ENCODE assay signal across 1 cellular context in the genomic region with DNA sequence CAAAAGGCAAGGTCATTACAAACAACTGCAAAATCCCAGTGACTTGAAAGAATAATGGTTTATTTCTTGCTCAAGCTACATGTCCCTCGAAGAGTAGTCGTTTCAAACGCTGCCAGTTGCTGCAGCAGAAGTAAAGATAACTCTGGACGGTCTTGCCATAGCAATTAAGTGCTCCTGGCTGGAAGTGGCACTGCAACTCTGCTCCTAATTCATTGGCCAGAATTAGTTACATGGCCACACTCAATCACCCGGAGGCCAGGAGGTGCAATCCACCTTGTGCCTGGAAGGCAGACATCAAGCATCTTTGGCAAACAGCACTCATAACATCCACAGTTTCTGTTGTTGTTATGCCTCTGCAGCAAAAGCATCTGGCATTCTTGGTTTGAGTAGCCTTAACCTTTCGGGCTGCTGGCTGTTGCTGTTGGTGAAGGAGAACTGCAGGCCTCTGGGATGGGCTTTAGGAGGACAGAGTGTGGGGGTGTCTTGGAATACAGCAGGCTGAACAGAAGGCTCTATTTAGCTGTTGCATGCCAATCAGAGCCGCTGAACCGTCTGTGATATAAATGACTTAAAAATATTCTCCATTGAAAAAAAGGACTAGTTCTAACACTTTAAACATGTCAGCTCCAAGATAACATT.
TF ChIP-seq lines count a peak whose summit lies in the region.

No MANE protein-coding gene starts in this region.

TF ChIP-seq in H1, 55 proteins besides CTCF, POLR2A, EP300 and RAD21:
- TF ChIP-seq RXRA (IDR thresholded peaks at IDR 0.05; ENCODE audit: insufficient read depth, low read depth, low read length), result no peak
- TF ChIP-seq BRCA1 (IDR thresholded peaks at IDR 0.05; ENCODE audit: low read depth, low read length), result no peak
- TF ChIP-seq KDM1A (IDR thresholded peaks at IDR 0.05; ENCODE audit: borderline replicate concordance, low read length), result no peak
- TF ChIP-seq KDM5A (IDR thresholded peaks at IDR 0.05; ENCODE audit: low read length), result no peak
- no peak for TF ChIP-seq NANOG (IDR thresholded peaks at IDR 0.05; ENCODE audit: insufficient read depth, low read depth, low read length, poor library complexity, severe bottlenecking)
- TF ChIP-seq, protein P1, sequence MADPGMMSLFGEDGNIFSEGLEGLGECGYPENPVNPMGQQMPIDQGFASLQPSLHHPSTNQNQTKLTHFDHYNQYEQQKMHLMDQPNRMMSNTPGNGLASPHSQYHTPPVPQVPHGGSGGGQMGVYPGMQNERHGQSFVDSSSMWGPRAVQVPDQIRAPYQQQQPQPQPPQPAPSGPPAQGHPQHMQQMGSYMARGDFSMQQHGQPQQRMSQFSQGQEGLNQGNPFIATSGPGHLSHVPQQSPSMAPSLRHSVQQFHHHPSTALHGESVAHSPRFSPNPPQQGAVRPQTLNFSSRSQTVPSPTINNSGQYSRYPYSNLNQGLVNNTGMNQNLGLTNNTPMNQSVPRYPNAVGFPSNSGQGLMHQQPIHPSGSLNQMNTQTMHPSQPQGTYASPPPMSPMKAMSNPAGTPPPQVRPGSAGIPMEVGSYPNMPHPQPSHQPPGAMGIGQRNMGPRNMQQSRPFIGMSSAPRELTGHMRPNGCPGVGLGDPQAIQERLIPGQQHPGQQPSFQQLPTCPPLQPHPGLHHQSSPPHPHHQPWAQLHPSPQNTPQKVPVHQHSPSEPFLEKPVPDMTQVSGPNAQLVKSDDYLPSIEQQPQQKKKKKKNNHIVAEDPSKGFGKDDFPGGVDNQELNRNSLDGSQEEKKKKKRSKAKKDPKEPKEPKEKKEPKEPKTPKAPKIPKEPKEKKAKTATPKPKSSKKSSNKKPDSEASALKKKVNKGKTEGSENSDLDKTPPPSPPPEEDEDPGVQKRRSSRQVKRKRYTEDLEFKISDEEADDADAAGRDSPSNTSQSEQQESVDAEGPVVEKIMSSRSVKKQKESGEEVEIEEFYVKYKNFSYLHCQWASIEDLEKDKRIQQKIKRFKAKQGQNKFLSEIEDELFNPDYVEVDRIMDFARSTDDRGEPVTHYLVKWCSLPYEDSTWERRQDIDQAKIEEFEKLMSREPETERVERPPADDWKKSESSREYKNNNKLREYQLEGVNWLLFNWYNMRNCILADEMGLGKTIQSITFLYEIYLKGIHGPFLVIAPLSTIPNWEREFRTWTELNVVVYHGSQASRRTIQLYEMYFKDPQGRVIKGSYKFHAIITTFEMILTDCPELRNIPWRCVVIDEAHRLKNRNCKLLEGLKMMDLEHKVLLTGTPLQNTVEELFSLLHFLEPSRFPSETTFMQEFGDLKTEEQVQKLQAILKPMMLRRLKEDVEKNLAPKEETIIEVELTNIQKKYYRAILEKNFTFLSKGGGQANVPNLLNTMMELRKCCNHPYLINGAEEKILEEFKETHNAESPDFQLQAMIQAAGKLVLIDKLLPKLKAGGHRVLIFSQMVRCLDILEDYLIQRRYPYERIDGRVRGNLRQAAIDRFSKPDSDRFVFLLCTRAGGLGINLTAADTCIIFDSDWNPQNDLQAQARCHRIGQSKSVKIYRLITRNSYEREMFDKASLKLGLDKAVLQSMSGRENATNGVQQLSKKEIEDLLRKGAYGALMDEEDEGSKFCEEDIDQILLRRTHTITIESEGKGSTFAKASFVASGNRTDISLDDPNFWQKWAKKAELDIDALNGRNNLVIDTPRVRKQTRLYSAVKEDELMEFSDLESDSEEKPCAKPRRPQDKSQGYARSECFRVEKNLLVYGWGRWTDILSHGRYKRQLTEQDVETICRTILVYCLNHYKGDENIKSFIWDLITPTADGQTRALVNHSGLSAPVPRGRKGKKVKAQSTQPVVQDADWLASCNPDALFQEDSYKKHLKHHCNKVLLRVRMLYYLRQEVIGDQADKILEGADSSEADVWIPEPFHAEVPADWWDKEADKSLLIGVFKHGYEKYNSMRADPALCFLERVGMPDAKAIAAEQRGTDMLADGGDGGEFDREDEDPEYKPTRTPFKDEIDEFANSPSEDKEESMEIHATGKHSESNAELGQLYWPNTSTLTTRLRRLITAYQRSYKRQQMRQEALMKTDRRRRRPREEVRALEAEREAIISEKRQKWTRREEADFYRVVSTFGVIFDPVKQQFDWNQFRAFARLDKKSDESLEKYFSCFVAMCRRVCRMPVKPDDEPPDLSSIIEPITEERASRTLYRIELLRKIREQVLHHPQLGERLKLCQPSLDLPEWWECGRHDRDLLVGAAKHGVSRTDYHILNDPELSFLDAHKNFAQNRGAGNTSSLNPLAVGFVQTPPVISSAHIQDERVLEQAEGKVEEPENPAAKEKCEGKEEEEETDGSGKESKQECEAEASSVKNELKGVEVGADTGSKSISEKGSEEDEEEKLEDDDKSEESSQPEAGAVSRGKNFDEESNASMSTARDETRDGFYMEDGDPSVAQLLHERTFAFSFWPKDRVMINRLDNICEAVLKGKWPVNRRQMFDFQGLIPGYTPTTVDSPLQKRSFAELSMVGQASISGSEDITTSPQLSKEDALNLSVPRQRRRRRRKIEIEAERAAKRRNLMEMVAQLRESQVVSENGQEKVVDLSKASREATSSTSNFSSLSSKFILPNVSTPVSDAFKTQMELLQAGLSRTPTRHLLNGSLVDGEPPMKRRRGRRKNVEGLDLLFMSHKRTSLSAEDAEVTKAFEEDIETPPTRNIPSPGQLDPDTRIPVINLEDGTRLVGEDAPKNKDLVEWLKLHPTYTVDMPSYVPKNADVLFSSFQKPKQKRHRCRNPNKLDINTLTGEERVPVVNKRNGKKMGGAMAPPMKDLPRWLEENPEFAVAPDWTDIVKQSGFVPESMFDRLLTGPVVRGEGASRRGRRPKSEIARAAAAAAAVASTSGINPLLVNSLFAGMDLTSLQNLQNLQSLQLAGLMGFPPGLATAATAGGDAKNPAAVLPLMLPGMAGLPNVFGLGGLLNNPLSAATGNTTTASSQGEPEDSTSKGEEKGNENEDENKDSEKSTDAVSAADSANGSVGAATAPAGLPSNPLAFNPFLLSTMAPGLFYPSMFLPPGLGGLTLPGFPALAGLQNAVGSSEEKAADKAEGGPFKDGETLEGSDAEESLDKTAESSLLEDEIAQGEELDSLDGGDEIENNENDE (IDR thresholded peaks at IDR 0.05; ENCODE audit: insufficient replicate concordance, low read length), result no peak
- no peak for TF ChIP-seq PHF8 (conservative IDR thresholded peaks at IDR 0.05; ENCODE audit: low read depth, low read length)
- TF ChIP-seq, protein P2, sequence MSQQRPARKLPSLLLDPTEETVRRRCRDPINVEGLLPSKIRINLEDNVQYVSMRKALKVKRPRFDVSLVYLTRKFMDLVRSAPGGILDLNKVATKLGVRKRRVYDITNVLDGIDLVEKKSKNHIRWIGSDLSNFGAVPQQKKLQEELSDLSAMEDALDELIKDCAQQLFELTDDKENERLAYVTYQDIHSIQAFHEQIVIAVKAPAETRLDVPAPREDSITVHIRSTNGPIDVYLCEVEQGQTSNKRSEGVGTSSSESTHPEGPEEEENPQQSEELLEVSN (IDR thresholded peaks at IDR 0.05), result no peak
- TF ChIP-seq, protein P3, sequence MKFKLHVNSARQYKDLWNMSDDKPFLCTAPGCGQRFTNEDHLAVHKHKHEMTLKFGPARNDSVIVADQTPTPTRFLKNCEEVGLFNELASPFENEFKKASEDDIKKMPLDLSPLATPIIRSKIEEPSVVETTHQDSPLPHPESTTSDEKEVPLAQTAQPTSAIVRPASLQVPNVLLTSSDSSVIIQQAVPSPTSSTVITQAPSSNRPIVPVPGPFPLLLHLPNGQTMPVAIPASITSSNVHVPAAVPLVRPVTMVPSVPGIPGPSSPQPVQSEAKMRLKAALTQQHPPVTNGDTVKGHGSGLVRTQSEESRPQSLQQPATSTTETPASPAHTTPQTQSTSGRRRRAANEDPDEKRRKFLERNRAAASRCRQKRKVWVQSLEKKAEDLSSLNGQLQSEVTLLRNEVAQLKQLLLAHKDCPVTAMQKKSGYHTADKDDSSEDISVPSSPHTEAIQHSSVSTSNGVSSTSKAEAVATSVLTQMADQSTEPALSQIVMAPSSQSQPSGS (IDR thresholded peaks at IDR 0.05; ENCODE audit: low read length), result no peak
- no peak for TF ChIP-seq TAF7 (optimal IDR thresholded peaks at IDR 0.05; ENCODE audit: borderline replicate concordance, low read depth, low read length)
- no peak for TF ChIP-seq TAF1 (IDR thresholded peaks at IDR 0.05; ENCODE audit: low read depth, low read length)
